In genomic region chr11:13694115-13694514, GRCh38 we compare ENCODE assay signal across 15 cellular contexts. TPM values are rescaled to one million over a fixed set of nuclear protein-coding genes. Genes with fewer than 3 reads are reported as not detected.
DNase-seq lines count a peak whose midpoint lies in the region; ATAC-seq and TF ChIP-seq lines count a peak whose summit lies in the region.
"Had no signal": no experiment of that assay in that cellular context is flagged by ENCODE, and none has a peak within 500 bp of the region (broad histone marks: within the 10 kb centered on the region; RNA-seq: fewer than 3 reads in every experiment).

No MANE protein-coding gene starts in this region.

- no peak for TF ChIP-seq POLR2A in gastrocnemius medialis (IDR thresholded peaks at IDR 0.05)

- H3K4me1 Mint-ChIP-seq in activated T-cell treated with anti-CD3 and anti-CD28 coated beads, Interleukin-2, amount 50 U/mL, for 72 hours (ENCODE audit: low read depth): no peaks in the 10 kb centered on the region
- peaks cover 8% of the 10 kb centered on the region for H3K4me1 Mint-ChIP-seq in activated T-cell treated with anti-CD3 and anti-CD28 coated beads, Interleukin-2, amount 50 U/mL, for 4 hours (ENCODE audit: low read depth)

- no peak overlapping the region for H3K4me3 Mint-ChIP-seq in activated T-cell treated with anti-CD3 and anti-CD28 coated beads, Interleukin-2, amount 50 U/mL, for 72 hours
- no peak overlapping the region for H3K4me3 Mint-ChIP-seq in activated T-cell treated with anti-CD3 and anti-CD28 coated beads, Interleukin-2, amount 50 U/mL, for 4 hours
- H3K4me3 Mint-ChIP-seq: CD4-positive, alpha-beta T cell; HFFc6 had no signal

- H3K9me3 Mint-ChIP-seq in activated T-cell treated with anti-CD3 and anti-CD28 coated beads, Interleukin-2, amount 50 U/mL, for 72 hours: no peaks in the 10 kb centered on the region
- H3K9me3 Mint-ChIP-seq in activated T-cell treated with anti-CD3 and anti-CD28 coated beads, Interleukin-2, amount 50 U/mL, for 4 hours: no peaks in the 10 kb centered on the region
- H3K9me3 Mint-ChIP-seq: HFFc6 had no signal

- no peak for ATAC-seq in activated T-cell treated with anti-CD3 and anti-CD28 coated beads, Interleukin-2, amount 50 U/mL, for 72 hours (replicated peaks in 1 of 2)
- no peak for ATAC-seq in activated T-cell treated with anti-CD3 and anti-CD28 coated beads, Interleukin-2, amount 50 U/mL, for 4 hours
- ATAC-seq in gastrocnemius medialis: peak; percentile 53 to 74

- peaks cover 0 to 8% of the 10 kb centered on the region in 2 donors for H3K36me3 Mint-ChIP-seq in activated T-cell treated with anti-CD3 and anti-CD28 coated beads, Interleukin-2, amount 50 U/mL, for 72 hours (ENCODE audit: insufficient read depth in 2 of 2)
- peaks cover 52% of the 10 kb centered on the region for H3K36me3 Mint-ChIP-seq in activated T-cell treated with anti-CD3 and anti-CD28 coated beads, Interleukin-2, amount 50 U/mL, for 4 hours (ENCODE audit: insufficient read depth)

- H3K27ac ChIP-seq in dorsolateral prefrontal cortex (peak overlapping the region in 55 of 59 donors; percentile 1 to 88 (median 68)), gastrocnemius medialis (no peak overlapping the region), RWPE1 (no peak overlapping the region)
- H3K27ac ChIP-seq: BLaER1 treated with 17β-estradiol and CSF1 and Interleukin-3, amounts not matched to agents 10 nM and 100 nM had no signal

- peak overlapping the region; percentile 52 for H3K27ac Mint-ChIP-seq in activated T-cell treated with anti-CD3 and anti-CD28 coated beads, Interleukin-2, amount 50 U/mL, for 72 hours
- H3K27ac Mint-ChIP-seq: CD4-positive, alpha-beta T cell had no signal

- no peak for DNase-seq in activated T-cell treated with anti-CD3 and anti-CD28 coated beads, Interleukin-2, amount 50 U/mL, for 72 hours
- DNase-seq in activated T-cell treated with anti-CD3 and anti-CD28 coated beads, Interleukin-2, amount 50 U/mL, for 4 hours: no peak
- DNase-seq in dorsolateral prefrontal cortex (no peak), gastrocnemius medialis (no peak), RWPE1 (ENCODE audit: low spot score) (no peak), H4 (ENCODE audit: low spot score) (no peak)
- no peak for DNase-seq in NK-92 treated with Interleukin-12 subunit alpha and Interleukin-12 subunit beta, amount 100 ng/mL, for 24 hours (lab: John Stamatoyannopoulos, UW)
- DNase-seq: ACHN; Calu3; CD4-positive, alpha-beta T cell; DMS 273 treated with DMSO at 0.1 percent for 48 hours; DMS79; HCEC 1CT; HFFc6 had no signal

- peaks cover 10 to 11% of the 10 kb centered on the region in 2 donors for H3K4me1 ChIP-seq in gastrocnemius medialis

- no peaks in the 10 kb centered on the region for H3K27me3 Mint-ChIP-seq in activated T-cell treated with anti-CD3 and anti-CD28 coated beads, Interleukin-2, amount 50 U/mL, for 72 hours (ENCODE audit: low read depth)
- H3K27me3 Mint-ChIP-seq in activated T-cell treated with anti-CD3 and anti-CD28 coated beads, Interleukin-2, amount 50 U/mL, for 4 hours (ENCODE audit: low read depth): no peaks in the 10 kb centered on the region
- H3K27me3 Mint-ChIP-seq: CD4-positive, alpha-beta T cell had no signal

- H3K36me3 ChIP-seq in gastrocnemius medialis: peaks cover 0 to 10% of the 10 kb centered on the region in 2 donors

- CTCF ChIA-PET in RWPE1 (lab: Yijun Ruan, JAX): no interaction called here

- in situ Hi-C loops in gastrocnemius medialis (cut with MboI; ENCODE audit: low sequenced_read_pairs in 4 of 4): no loop called here

- no peaks in the 10 kb centered on the region for H3K9me3 ChIP-seq in gastrocnemius medialis

- H3K4me3 ChIP-seq in dorsolateral prefrontal cortex: peak overlapping the region in 10 of 59 donors; percentile 7 to 39 (median 21)
- H3K4me3 ChIP-seq in gastrocnemius medialis: no peak overlapping the region
- H3K4me3 ChIP-seq: BLaER1 treated with 17β-estradiol and CSF1 and Interleukin-3, amounts not matched to agents 10 nM and 100 nM had no signal

- POLR2A ChIA-PET in RWPE1 (lab: Yijun Ruan, JAX; ENCODE audit: low non-redundant PET): no interaction called here

- H3K27me3 ChIP-seq in dorsolateral prefrontal cortex (no peaks in the 10 kb centered on the region), gastrocnemius medialis (no peaks in the 10 kb centered on the region)
- H3K27me3 ChIP-seq: BLaER1 treated with 17β-estradiol and CSF1 and Interleukin-3, amounts not matched to agents 10 nM and 100 nM had no signal

- no peak for TF ChIP-seq CTCF in dorsolateral prefrontal cortex (IDR thresholded peaks at IDR 0.05 in 54 of 56, conservative IDR thresholded peaks at IDR 0.05 in 2 of 56; ENCODE audit: low read depth in 1 of 56, partially characterized antibody in 56 of 56)
- TF ChIP-seq CTCF in gastrocnemius medialis (IDR thresholded peaks at IDR 0.05 in 4 of 5, conservative IDR thresholded peaks at IDR 0.05 in 1 of 5): no peak
- no peak for TF ChIP-seq CTCF in RWPE1 (conservative IDR thresholded peaks at IDR 0.05; ENCODE audit: low read depth)

- intact Hi-C loops in dorsolateral prefrontal cortex (cut with DNase I): no loop called here
- intact Hi-C loops in gastrocnemius medialis (cut with DNase I; ENCODE audit: low total_unique reads): no loop called here

RNA-seq across cellular contexts. Expression of gene FAR1, which starts 25.6 kb away (rescaled TPM):
- total RNA-seq in activated T-cell treated with anti-CD3 and anti-CD28 coated beads, Interleukin-2, amount 50 U/mL, for 72 hours: 10 to 100 TPM; 49.4 to 53.4 TPM
- 10 to 100 TPM; 46.5 to 52.4 (median 49.5) TPM for total RNA-seq in activated T-cell treated with anti-CD3 and anti-CD28 coated beads, Interleukin-2, amount 50 U/mL, for 4 hours
- total RNA-seq in dorsolateral prefrontal cortex (100 to 1,000 TPM in 43 of 120 experiments, 10 to 100 TPM in 77; 42.5 to 163 (median 94.1) TPM), gastrocnemius medialis (10 to 100 TPM; 18.2 to 24.4 (median 21.3) TPM)
- 27.1 and 35.7 TPM in 2 replicates for total RNA-seq in H4 (2014; rRNA removed; shearing (Covaris generic))

Comparison
In these comparisons a context has a peak if more than half of its experiments do, and no peak if none do; other contexts are left out.
1. ATAC-seq: peak in gastrocnemius medialis (2 of 2); none in activated T-cell treated with anti-CD3 and anti-CD28 coated beads, Interleukin-2, amount 50 U/mL, for 72 hours (0 of 2) and activated T-cell treated with anti-CD3 and anti-CD28 coated beads, Interleukin-2, amount 50 U/mL, for 4 hours (0 of 2).
2. H3K27ac ChIP-seq: peak in dorsolateral prefrontal cortex (55 of 59); none in gastrocnemius medialis (0 of 4) and RWPE1 (single experiment).